8 cellular contexts compared by ENCODE assay signal in the genomic region with DNA sequence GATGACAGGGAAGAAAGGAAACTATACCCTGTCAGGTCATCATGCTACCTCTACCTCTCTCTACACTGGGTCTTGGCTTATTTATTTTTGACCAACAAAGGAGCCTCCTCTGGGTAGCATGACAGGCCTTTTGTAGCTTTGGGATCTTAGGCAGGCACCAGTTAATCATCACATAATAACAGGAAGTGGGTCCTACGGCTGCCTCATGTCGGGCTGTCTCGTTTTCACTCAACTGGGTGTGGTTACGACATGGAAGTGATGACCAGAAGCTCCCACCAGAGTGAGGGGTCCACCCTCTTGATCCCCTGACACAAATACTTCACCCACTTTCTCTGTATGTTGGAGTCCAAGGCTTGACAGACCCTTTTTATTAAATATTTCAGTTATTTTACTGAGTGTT.
DNase-seq lines count a peak whose midpoint lies in the region; ATAC-seq, FAIRE-seq and TF ChIP-seq lines count a peak whose summit lies in the region.

No MANE protein-coding gene starts in this region.

- no peak for TF ChIP-seq CTCF in CD14-positive monocyte (IDR thresholded peaks at IDR 0.05)
- no peak for TF ChIP-seq CTCF in progenitor cell of endocrine pancreas (IDR thresholded peaks at IDR 0.05; ENCODE audit: unreplicated experiment)

- peaks cover 62% of the 10 kb centered on the region for H3K4me1 Mint-ChIP-seq in CD14-positive monocyte
- H3K4me1 Mint-ChIP-seq in activated T-helper 17 cell treated with anti-CD3 and anti-CD28 coated beads, Interleukin-2, amount 50 U/mL, for 72 hours = peaks cover 46% of the 10 kb centered on the region
- H3K4me1 Mint-ChIP-seq in progenitor cell of endocrine pancreas (ENCODE audit: low read depth) = peaks cover 5% of the 10 kb centered on the region

- FAIRE-seq in small intestine (lab: Jason Lieb, UNC) = no peak

- peak overlapping the region; percentile 69 to 88 (median 84) for H3K27ac Mint-ChIP-seq in CD14-positive monocyte
- peak overlapping the region; percentile 92 for H3K27ac Mint-ChIP-seq in activated T-helper 17 cell treated with anti-CD3 and anti-CD28 coated beads, Interleukin-2, amount 50 U/mL, for 72 hours
- no peak overlapping the region for H3K27ac Mint-ChIP-seq in progenitor cell of endocrine pancreas

- H3K4me1 ChIP-seq in small intestine (ENCODE audit: control insufficient read depth in 2 of 2, insufficient read depth in 1 of 2, low read depth in 1 of 2, low read length in 1 of 2) = peaks cover 4 to 16% of the 10 kb centered on the region in 2 donors

- H3K36me3 Mint-ChIP-seq in CD14-positive monocyte (no peaks in the 10 kb centered on the region), progenitor cell of endocrine pancreas (ENCODE audit: insufficient read depth) (no peaks in the 10 kb centered on the region)
- no peaks in the 10 kb centered on the region for H3K36me3 Mint-ChIP-seq in activated T-helper 17 cell treated with anti-CD3 and anti-CD28 coated beads, Interleukin-2, amount 50 U/mL, for 72 hours (ENCODE audit: low read depth)

- intact Hi-C loops in CD14-positive monocyte (cut with micrococcal nuclease) = loop anchor here in 1 of 2 donors (5.0 kb wide), 1 partner anchor 147 kb away; no protein-coding TSS in a partner anchor

- peak; percentile 97 for ATAC-seq in GM19397 (IDR thresholded peaks at IDR 0.05; ENCODE audit: unreplicated experiment)
- peak; percentile 99 for ATAC-seq in HG03354 (IDR thresholded peaks at IDR 0.05; ENCODE audit: poor library complexity, severe bottlenecking, unreplicated experiment)
- peak; percentile 97 for ATAC-seq in activated T-helper 17 cell treated with anti-CD3 and anti-CD28 coated beads, Interleukin-2, amount 50 U/mL, for 72 hours (replicated peaks)

- no peaks in the 10 kb centered on the region for H3K36me3 ChIP-seq in small intestine (ENCODE audit: control insufficient read depth in 2 of 2, insufficient read depth in 2 of 2, low read length in 2 of 2)

- no peak overlapping the region for H3K4me3 Mint-ChIP-seq in CD14-positive monocyte
- peak overlapping the region; percentile 75 for H3K4me3 Mint-ChIP-seq in activated T-helper 17 cell treated with anti-CD3 and anti-CD28 coated beads, Interleukin-2, amount 50 U/mL, for 72 hours
- H3K4me3 Mint-ChIP-seq in progenitor cell of endocrine pancreas (ENCODE audit: low read depth) = no peak overlapping the region

- WGBS in small intestine, 3 donors = 46 to 76% (median 76%) methylated on average over 4 of the region's 4 CpGs

- H3K27me3 ChIP-seq in small intestine (ENCODE audit: control insufficient read depth in 2 of 2, insufficient read depth in 2 of 2, low read length in 2 of 2) = no peaks in the 10 kb centered on the region

- H3K27me3 Mint-ChIP-seq in CD14-positive monocyte (ENCODE audit: low read depth in 3 of 3) = peaks cover 0 to 3% (median 0%) of the 10 kb centered on the region in 3 donors
- no peaks in the 10 kb centered on the region for H3K27me3 Mint-ChIP-seq in activated T-helper 17 cell treated with anti-CD3 and anti-CD28 coated beads, Interleukin-2, amount 50 U/mL, for 72 hours
- H3K27me3 Mint-ChIP-seq in progenitor cell of endocrine pancreas = no peaks in the 10 kb centered on the region

- H3K9me3 ChIP-seq in small intestine (ENCODE audit: control insufficient read depth, low read depth) = no peaks in the 10 kb centered on the region

- no peak for TF ChIP-seq POLR2A in erythroblast (IDR thresholded peaks at IDR 0.05; ENCODE audit: low read length)

- no peak overlapping the region for H3K27ac ChIP-seq in small intestine (ENCODE audit: low read depth in 1 of 2, low read length in 1 of 2)

- no peak overlapping the region for H3K4me3 ChIP-seq in small intestine (ENCODE audit: low read depth in 1 of 2, low read length in 2 of 2)

- H3K9me3 Mint-ChIP-seq in CD14-positive monocyte = peaks cover 0 to 2% (median 0%) of the 10 kb centered on the region in 7 donors
- H3K9me3 Mint-ChIP-seq in activated T-helper 17 cell treated with anti-CD3 and anti-CD28 coated beads, Interleukin-2, amount 50 U/mL, for 72 hours = peaks cover 3% of the 10 kb centered on the region
- no peaks in the 10 kb centered on the region for H3K9me3 Mint-ChIP-seq in progenitor cell of endocrine pancreas (ENCODE audit: low read depth)

- peak; percentile 71 for DNase-seq in CD14-positive monocyte (ENCODE audit: low spot score)
- DNase-seq in erythroblast (lab: John Stamatoyannopoulos, UW) = no peak
- DNase-seq in progenitor cell of endocrine pancreas (ENCODE audit: low spot score, unreplicated experiment) = no peak
- DNase-seq in small intestine = no peak
- no peak for DNase-seq in AG08395 (ENCODE audit: low spot score)
